13 cellular contexts compared by ENCODE assay signal in the genomic region with DNA sequence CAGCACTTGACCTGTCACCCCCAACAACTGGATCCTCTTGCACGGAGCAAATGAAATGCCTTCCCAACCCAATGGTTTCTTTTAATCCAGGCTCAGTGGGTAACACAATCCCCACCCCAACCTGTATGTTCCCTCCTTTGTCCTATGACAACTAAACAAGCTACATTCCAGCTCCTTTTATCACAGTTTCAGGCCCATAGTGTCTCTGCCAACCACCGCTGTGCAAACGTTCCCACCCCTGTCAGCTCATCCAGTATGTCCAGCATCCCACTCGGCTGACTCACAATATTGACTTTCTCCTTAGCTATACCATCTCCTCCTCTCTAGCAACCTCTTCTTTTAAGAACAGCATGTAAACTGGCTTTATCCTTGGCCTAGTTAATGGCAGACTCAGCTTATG.
DNase-seq lines count a peak whose midpoint lies in the region; TF ChIP-seq lines count a peak whose summit lies in the region.
"Had no signal": no experiment of that assay in that cellular context is flagged by ENCODE, and none has a peak within 500 bp of the region (broad histone marks: within the 10 kb centered on the region; RNA-seq: fewer than 3 reads in every experiment).

No MANE protein-coding gene starts in this region.

- H3K9me3 ChIP-seq in smooth muscle cell (replicated peaks; ENCODE audit: low read depth), result no peaks in the 10 kb centered on the region

- peak; percentile 5 for DNase-seq in ELF-1 (ENCODE audit: low read depth, low spot score)
- DNase-seq in activated T-helper 1 cell treated with anti-CD3 and anti-CD28 coated beads, Interleukin-12 subunit alpha, Interleukin-12 subunit beta, Interleukin-2, Interleukin-4 antibody, amounts not matched to agents 30 ng/mL and 10 ng/mL and 1 ng/mL, durations not matched to agents 14 hours and 24 hours and 36 hours (ENCODE audit: low spot score), result no peak
- DNase-seq in glomerular visceral epithelial cell (ENCODE audit: extremely low spot score), result peak; percentile 58
- no peak for DNase-seq in smooth muscle cell (lab: John Stamatoyannopoulos, UW; ENCODE audit: unreplicated experiment)
- DNase-seq in SW480 (ENCODE audit: low spot score), result no peak
- no peak for DNase-seq in T-helper 2 cell
- no peak for DNase-seq in nucleus accumbens (lab: John Stamatoyannopoulos, UW)
- no peak for DNase-seq in stimulated activated CD4-positive, alpha-beta T cell treated with anti-CD3 and anti-CD28 coated beads, Interleukin-4, amount 100 ng/mL, for 1 hour
- DNase-seq: NCI-H524; stimulated activated CD8-positive, alpha-beta memory T cell treated with anti-CD3 and anti-CD28 coated beads, Interleukin-4, amount 100 ng/mL, for 48 hours; T-helper 1 cell had no signal

- 30% methylated on average over 4 of the region's 4 CpGs for WGBS in smooth muscle cell (ENCODE audit: low lambda C conversion rate)

- H3K27me3 ChIP-seq in smooth muscle cell (ENCODE audit: low read depth), result no peaks in the 10 kb centered on the region

- H2AFZ ChIP-seq in smooth muscle cell (ENCODE audit: low read depth), result no peak overlapping the region

- H3K9ac ChIP-seq in smooth muscle cell (ENCODE audit: low read depth), result peak overlapping the region; percentile 42

- peak overlapping the region; percentile 84 for H3K27ac ChIP-seq in smooth muscle cell (ENCODE audit: low read depth)

- H4K20me1 ChIP-seq in smooth muscle cell (ENCODE audit: low read depth), result no peaks in the 10 kb centered on the region

- H3K4me3 Mint-ChIP-seq in activated T-helper 1 cell treated with anti-CD3 and anti-CD28 coated beads, Interleukin-12 subunit alpha, Interleukin-12 subunit beta, Interleukin-2, Interleukin-4 antibody, amounts not matched to agents 30 ng/mL and 10 ng/mL and 1 ng/mL, durations not matched to agents 14 hours and 24 hours and 36 hours, result no peak overlapping the region
- H3K4me3 Mint-ChIP-seq: central memory CD8-positive, alpha-beta T cell; IgD-negative memory B cell had no signal

- H3K36me3 Mint-ChIP-seq in activated T-helper 1 cell treated with anti-CD3 and anti-CD28 coated beads, Interleukin-12 subunit alpha, Interleukin-12 subunit beta, Interleukin-2, Interleukin-4 antibody, amounts not matched to agents 30 ng/mL and 10 ng/mL and 1 ng/mL, durations not matched to agents 14 hours and 24 hours and 36 hours (ENCODE audit: low read depth), result peaks cover 4% of the 10 kb centered on the region

- no peaks in the 10 kb centered on the region for H3K36me3 ChIP-seq in smooth muscle cell (ENCODE audit: low read depth)

- no peak for TF ChIP-seq CTCF in smooth muscle cell (IDR thresholded peaks at IDR 0.05; ENCODE audit: borderline replicate concordance, insufficient read depth, poor library complexity, severe bottlenecking)

- peak overlapping the region; percentile 10 for H3K27ac Mint-ChIP-seq in activated T-helper 1 cell treated with anti-CD3 and anti-CD28 coated beads, Interleukin-12 subunit alpha, Interleukin-12 subunit beta, Interleukin-2, Interleukin-4 antibody, amounts not matched to agents 30 ng/mL and 10 ng/mL and 1 ng/mL, durations not matched to agents 14 hours and 24 hours and 36 hours
- H3K27ac Mint-ChIP-seq: IgD-negative memory B cell had no signal

- no peak overlapping the region for H3K4me3 ChIP-seq in smooth muscle cell

- H3K27me3 Mint-ChIP-seq in activated T-helper 1 cell treated with anti-CD3 and anti-CD28 coated beads, Interleukin-12 subunit alpha, Interleukin-12 subunit beta, Interleukin-2, Interleukin-4 antibody, amounts not matched to agents 30 ng/mL and 10 ng/mL and 1 ng/mL, durations not matched to agents 14 hours and 24 hours and 36 hours (ENCODE audit: insufficient read depth), result no peaks in the 10 kb centered on the region
- H3K27me3 Mint-ChIP-seq: central memory CD8-positive, alpha-beta T cell had no signal

- intact Hi-C loops in activated T-helper 1 cell treated with anti-CD3 and anti-CD28 coated beads, Interleukin-12 subunit alpha, Interleukin-12 subunit beta, Interleukin-2, Interleukin-4 antibody, amounts not matched to agents 30 ng/mL and 10 ng/mL and 1 ng/mL, durations not matched to agents 14 hours and 24 hours and 36 hours (cut with micrococcal nuclease), result no loop called here

- peaks cover 3% of the 10 kb centered on the region for H3K4me1 ChIP-seq in smooth muscle cell (ENCODE audit: low read depth)

- no peaks in the 10 kb centered on the region for H3F3A ChIP-seq in smooth muscle cell (ENCODE audit: low read depth)

- H3K4me2 ChIP-seq in smooth muscle cell, result no peak overlapping the region

- H3K4me1 Mint-ChIP-seq in activated T-helper 1 cell treated with anti-CD3 and anti-CD28 coated beads, Interleukin-12 subunit alpha, Interleukin-12 subunit beta, Interleukin-2, Interleukin-4 antibody, amounts not matched to agents 30 ng/mL and 10 ng/mL and 1 ng/mL, durations not matched to agents 14 hours and 24 hours and 36 hours (ENCODE audit: low read depth), result peaks cover 10% of the 10 kb centered on the region
- H3K4me1 Mint-ChIP-seq: central memory CD8-positive, alpha-beta T cell; IgD-negative memory B cell had no signal

- H3K9me3 Mint-ChIP-seq in activated T-helper 1 cell treated with anti-CD3 and anti-CD28 coated beads, Interleukin-12 subunit alpha, Interleukin-12 subunit beta, Interleukin-2, Interleukin-4 antibody, amounts not matched to agents 30 ng/mL and 10 ng/mL and 1 ng/mL, durations not matched to agents 14 hours and 24 hours and 36 hours, result no peaks in the 10 kb centered on the region
- H3K9me3 Mint-ChIP-seq: central memory CD8-positive, alpha-beta T cell; IgD-negative memory B cell had no signal

- H3K79me2 ChIP-seq in smooth muscle cell (ENCODE audit: low read depth), result no peaks in the 10 kb centered on the region

Comparison
In these comparisons a context has a peak if more than half of its experiments do, and no peak if none do; other contexts are left out.
1. DNase-seq: peak in ELF-1 (single experiment) and glomerular visceral epithelial cell (single experiment); none in activated T-helper 1 cell treated with anti-CD3 and anti-CD28 coated beads, Interleukin-12 subunit alpha, Interleukin-12 subunit beta, Interleukin-2, Interleukin-4 antibody, amounts not matched to agents 30 ng/mL and 10 ng/mL and 1 ng/mL, durations not matched to agents 14 hours and 24 hours and 36 hours (single experiment), smooth muscle cell (single experiment), SW480 (single experiment), T-helper 2 cell (0 of 5), nucleus accumbens (0 of 56) and stimulated activated CD4-positive, alpha-beta T cell treated with anti-CD3 and anti-CD28 coated beads, Interleukin-4, amount 100 ng/mL, for 1 hour (single experiment).